In the genomic region with DNA sequence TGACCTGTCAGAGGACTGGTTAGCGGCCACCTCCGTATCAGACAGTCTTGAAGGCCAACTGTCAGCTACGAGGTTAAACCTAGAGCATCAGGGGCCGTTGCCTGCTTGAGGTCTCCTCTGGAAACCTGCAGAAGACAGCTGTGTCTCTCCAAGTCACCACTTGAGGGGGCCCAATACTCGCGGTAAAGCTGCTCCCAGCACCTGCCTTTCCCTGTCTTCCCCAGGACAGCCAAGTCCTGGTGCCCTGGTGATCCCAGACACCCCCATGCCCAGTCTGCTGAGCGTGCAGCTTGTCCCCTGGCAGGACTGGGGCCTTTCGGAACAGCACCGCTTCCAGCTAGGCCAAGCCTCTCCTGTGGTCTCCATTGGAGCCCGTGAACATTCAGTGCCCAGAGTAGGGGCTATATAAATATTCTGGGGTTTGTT, we compare ENCODE assay signal across 8 cellular contexts.
DNase-seq lines count a peak whose midpoint lies in the region; ATAC-seq and TF ChIP-seq lines count a peak whose summit lies in the region.

No MANE protein-coding gene starts in this region.

- peak; percentile 77 for ATAC-seq in memory B cell (ENCODE audit: low read depth)
- no peak for ATAC-seq in HG02885 (IDR thresholded peaks at IDR 0.05; ENCODE audit: poor library complexity, unreplicated experiment)

- no peaks in the 10 kb centered on the region for H3K9me3 ChIP-seq in endodermal cell (ENCODE audit: control insufficient read depth, low read length)

- POLR2A ChIA-PET in activated CD4-positive, alpha-beta memory T cell treated with anti-CD3 and anti-CD28 coated beads for 36 hours (lab: Charles Lee): no interaction called here

- CTCF ChIA-PET in activated CD4-positive, alpha-beta memory T cell treated with anti-CD3 and anti-CD28 coated beads for 36 hours (lab: Charles Lee): interaction anchor here (0.7 to 2.1 kb wide), 16 partner anchors 11 to 475 kb away, joined by 3 to 12 read pairs (median 5); a partner anchor contains a TSS

- TF ChIP-seq CTCF in HL-60 (IDR thresholded peaks at IDR 0.05; ENCODE audit: insufficient read depth, low read length): peak; percentile 58
- peak; percentile 91 for TF ChIP-seq CTCF in endodermal cell (conservative IDR thresholded peaks at IDR 0.05)

- H3K4me1 ChIP-seq in endodermal cell (ENCODE audit: control insufficient read depth, insufficient read depth, low read length): no peaks in the 10 kb centered on the region

- no peaks in the 10 kb centered on the region for H3K9me3 Mint-ChIP-seq in activated CD4-positive, alpha-beta memory T cell treated with anti-CD3 and anti-CD28 coated beads for 36 hours
- H3K9me3 Mint-ChIP-seq in endodermal cell: no peaks in the 10 kb centered on the region
- H3K9me3 Mint-ChIP-seq in memory B cell: no peaks in the 10 kb centered on the region

- no peaks in the 10 kb centered on the region for H3K36me3 Mint-ChIP-seq in activated CD4-positive, alpha-beta memory T cell treated with anti-CD3 and anti-CD28 coated beads for 36 hours
- no peaks in the 10 kb centered on the region for H3K36me3 Mint-ChIP-seq in endodermal cell (ENCODE audit: low read depth)
- H3K36me3 Mint-ChIP-seq in memory B cell: no peaks in the 10 kb centered on the region

- H3K27ac Mint-ChIP-seq in activated CD4-positive, alpha-beta memory T cell treated with anti-CD3 and anti-CD28 coated beads for 36 hours: no peak overlapping the region
- H3K27ac Mint-ChIP-seq in endodermal cell (no peak overlapping the region), memory B cell (no peak overlapping the region)

- intact Hi-C loops in activated CD4-positive, alpha-beta memory T cell treated with anti-CD3 and anti-CD28 coated beads for 36 hours (cut with micrococcal nuclease): loop anchor here (1.0 to 5.0 kb wide), 3 partner anchors 212 to 345 kb away; a partner anchor contains a TSS

- no peak overlapping the region for H3K4me3 Mint-ChIP-seq in activated CD4-positive, alpha-beta memory T cell treated with anti-CD3 and anti-CD28 coated beads for 36 hours
- no peak overlapping the region for H3K4me3 Mint-ChIP-seq in endodermal cell
- no peak overlapping the region for H3K4me3 Mint-ChIP-seq in memory B cell

- H3K27me3 ChIP-seq in HL-60 (ENCODE audit: insufficient read depth, poor library complexity, severe bottlenecking) (no peaks in the 10 kb centered on the region), endodermal cell (ENCODE audit: control insufficient read depth, insufficient read depth, low read length, poor library complexity, severe bottlenecking) (no peaks in the 10 kb centered on the region)

- H3K9ac ChIP-seq in endodermal cell (ENCODE audit: extremely low read depth, low read length, poor library complexity, severe bottlenecking): no peak overlapping the region

- H3K4me3 ChIP-seq in HL-60 (replicated peaks; ENCODE audit: insufficient read depth, low read length) (no peak overlapping the region), endodermal cell (ENCODE audit: low read length) (no peak overlapping the region)

- 42% methylated on average over 10 of the region's 10 CpGs for WGBS in endodermal cell (ENCODE audit: insufficient coverage in 1 of 2, insufficient read length in 1 of 2), 2 experiments

- H3K27ac ChIP-seq in HL-60 (replicated peaks) (no peak overlapping the region), endodermal cell (ENCODE audit: low read depth, low read length) (no peak overlapping the region)

- H3K27me3 Mint-ChIP-seq in activated CD4-positive, alpha-beta memory T cell treated with anti-CD3 and anti-CD28 coated beads for 36 hours: no peaks in the 10 kb centered on the region
- H3K27me3 Mint-ChIP-seq in endodermal cell (ENCODE audit: insufficient read depth): peaks cover 9% of the 10 kb centered on the region
- peaks cover 8% of the 10 kb centered on the region for H3K27me3 Mint-ChIP-seq in memory B cell

- H3K36me3 ChIP-seq in endodermal cell (ENCODE audit: control insufficient read depth, insufficient read depth, low read length): no peaks in the 10 kb centered on the region

- no peaks in the 10 kb centered on the region for H3K4me1 Mint-ChIP-seq in activated CD4-positive, alpha-beta memory T cell treated with anti-CD3 and anti-CD28 coated beads for 36 hours (ENCODE audit: low read depth)
- H3K4me1 Mint-ChIP-seq in endodermal cell (peaks cover 2% of the 10 kb centered on the region), memory B cell (no peaks in the 10 kb centered on the region)

- DNase-seq in CD1c-positive myeloid dendritic cell (ENCODE audit: extremely low spot score): peak; percentile 71
- DNase-seq in HL-60 (ENCODE audit: low read depth in 1 of 2, low spot score in 1 of 2): peak; percentile 30 to 75
- peak; percentile 71 for DNase-seq in NCI-H748 (lab: John Stamatoyannopoulos, UW; ENCODE audit: unreplicated experiment)
- peak; percentile 72 for DNase-seq in activated CD4-positive, alpha-beta memory T cell treated with anti-CD3 and anti-CD28 coated beads for 36 hours
- DNase-seq in endodermal cell: peak; percentile 95
- peak; percentile 42 to 44 for DNase-seq in memory B cell (ENCODE audit: low spot score in 2 of 2)
- DNase-seq in stimulated activated CD8-positive, alpha-beta memory T cell treated with anti-CD3 and anti-CD28 coated beads, Interleukin-4, amount 100 ng/mL, for 48 hours: peak; percentile 67

Comparison
In these comparisons a context has a peak if more than half of its experiments do, and no peak if none do; other contexts are left out.
1. DNase-seq: peak in every context shown above with its lines; median percentile 95 in endodermal cell; 72 in activated CD4-positive, alpha-beta memory T cell treated with anti-CD3 and anti-CD28 coated beads for 36 hours; 71 in CD1c-positive myeloid dendritic cell; 71 in NCI-H748; 67 in stimulated activated CD8-positive, alpha-beta memory T cell treated with anti-CD3 and anti-CD28 coated beads, Interleukin-4, amount 100 ng/mL, for 48 hours; 52 in HL-60; 43 in memory B cell.